ENCODE assay signal across 21 cellular contexts in the genomic region with DNA sequence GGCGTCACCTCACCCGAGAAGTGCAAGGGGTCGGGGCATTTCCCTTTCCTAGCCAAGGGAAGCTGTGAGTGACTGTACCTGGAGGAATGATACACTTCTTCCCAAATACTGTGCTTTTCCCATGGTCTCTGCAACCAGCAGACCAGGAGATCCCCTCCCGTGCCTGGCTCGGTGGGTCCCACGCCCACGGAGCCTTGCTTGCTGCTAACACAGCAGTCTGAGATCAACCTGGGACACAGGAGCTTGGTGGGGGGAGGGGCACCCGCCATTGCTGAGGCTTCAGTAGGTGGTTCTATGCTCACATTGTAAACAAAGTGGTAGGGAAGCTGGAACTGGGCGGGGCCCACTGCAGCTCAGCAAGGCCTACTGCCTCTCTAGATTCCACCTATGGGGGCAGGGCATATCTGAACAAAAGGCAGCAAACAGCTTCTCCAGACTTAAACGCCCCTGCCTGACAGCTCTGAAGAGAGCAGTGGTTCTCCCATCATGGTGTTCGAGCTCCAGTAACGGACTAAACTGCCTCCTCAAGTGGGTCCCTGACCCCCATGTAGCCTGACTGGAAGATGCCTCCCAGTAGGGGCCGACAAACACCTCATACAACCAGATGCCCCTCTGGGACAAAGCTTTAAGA.
"Had no signal": no experiment of that assay in that cellular context is flagged by ENCODE, and none has a peak within 500 bp of the region (broad histone marks: within the 10 kb centered on the region; RNA-seq: fewer than 3 reads in every experiment).

No MANE protein-coding gene starts in this region.

- DNase-seq: activated B cell treated with CpG ODN at 0.5 μM for 24 hours; activated CD4-positive, alpha-beta T cell treated with anti-CD3 and anti-CD28 coated beads, Interleukin-2, amount 10 ng/mL, durations not matched to agents 7 days and 5 days; activated CD8-positive, alpha-beta memory T cell treated with anti-CD3 and anti-CD28 coated beads, Interleukin-2, amount 50 U/mL, for 48 hours; activated gamma-delta T cell; activated T-cell treated with anti-CD3 and anti-CD28 coated beads, Interleukin-2, amount 50 U/mL, for 72 hours; body of pancreas; caudate nucleus; effector CD4-positive, alpha-beta T cell; foreskin fibroblast; hippocampal formation; left ventricle myocardium superior; occipital lobe; right cardiac atrium; small intestine; stimulated activated CD4-positive, alpha-beta T cell treated with anti-CD3 and anti-CD28 coated beads, Interleukin-4, amount 100 ng/mL, for 24 hours; stimulated activated naive CD4-positive, alpha-beta T cell; tibial artery; uterus had no signal

- H3K4me3 ChIP-seq: body of pancreas, coronary artery, tibial artery, uterus had no signal

- ATAC-seq: activated naive CD4-positive, alpha-beta T cell treated with anti-CD3 and anti-CD28 coated beads, Interleukin-2, amount 50 U/mL, for 72 hours; activated T-cell treated with anti-CD3 and anti-CD28 coated beads, Interleukin-2, amount 50 U/mL, for 72 hours; body of pancreas; left ventricle myocardium superior; natural killer cell treated with Interleukin-12 subunit alpha and Interleukin-12 subunit beta and Interleukin-15 and Interleukin-18, amount 100 ng/mL, for 72 hours; right cardiac atrium had no signal

- H3K27ac ChIP-seq: body of pancreas, coronary artery, tibial artery, uterus had no signal

- H3K36me3 ChIP-seq: tibial artery, uterus had no signal

- H3K9me3 ChIP-seq: body of pancreas, uterus had no signal

- H3K4me1 ChIP-seq: body of pancreas, tibial artery, uterus had no signal

- H3K27me3 ChIP-seq: body of pancreas, tibial artery, uterus had no signal
